ENCODE assay signal across 23 cellular contexts in genomic region chr1:41086921-41087320, GRCh38.
"Had no signal": no experiment of that assay in that cellular context is flagged by ENCODE, and none has a peak within 500 bp of the region (broad histone marks: within the 10 kb centered on the region; RNA-seq: fewer than 3 reads in every experiment).

No MANE protein-coding gene starts in this region.

- H3K4me1 ChIP-seq: colonic mucosa, esophagus squamous epithelium, gastroesophageal sphincter, heart left ventricle, left lung, lower lobe of right lung had no signal

- ATAC-seq: effector memory CD8-positive, alpha-beta T cell; esophagus mucosa; gastroesophageal sphincter; heart left ventricle; left cardiac atrium; left lung; left ventricle myocardium superior; lower lobe of right lung; mucosa of descending colon had no signal

- H3K4me2 ChIP-seq: hepatocyte had no signal

- H3K36me3 ChIP-seq: colonic mucosa, esophagus squamous epithelium, gastroesophageal sphincter, left lung, lower lobe of right lung had no signal

- H3K9me3 ChIP-seq: colonic mucosa, esophagus squamous epithelium, gastroesophageal sphincter, heart left ventricle, left lung, lower lobe of right lung, mucosa of descending colon had no signal

- H3K27ac ChIP-seq: colonic mucosa, epithelial cell of prostate, esophagus squamous epithelium, gastroesophageal sphincter, heart left ventricle, hepatocyte, left lung, lower lobe of right lung had no signal

- FAIRE-seq: islet of Langerhans, keratinocyte had no signal

- H3K27me3 ChIP-seq: colonic mucosa, esophagus squamous epithelium, gastroesophageal sphincter, heart left ventricle, hepatocyte, left lung had no signal

- H2AFZ ChIP-seq: hepatocyte had no signal

- H3K4me3 ChIP-seq: colonic mucosa, esophagus squamous epithelium, gastroesophageal sphincter, heart left ventricle, hepatocyte, left lung, lower lobe of right lung, mucosa of descending colon had no signal

- H3K79me2 ChIP-seq: hepatocyte had no signal

- DNase-seq: colonic mucosa; cortex of kidney; effector CD8-positive, alpha-beta T cell; effector memory CD8-positive, alpha-beta T cell; endodermal cell; erythroblast; esophagus squamous epithelium; foreskin fibroblast; foreskin melanocyte; heart left ventricle; left cardiac atrium; left lung; left ventricle myocardium superior; lower lobe of right lung; mesenchymal stem cell; mucosa of descending colon; naive B cell had no signal
